ENCODE assay signal across 4 cellular contexts in the genomic region with DNA sequence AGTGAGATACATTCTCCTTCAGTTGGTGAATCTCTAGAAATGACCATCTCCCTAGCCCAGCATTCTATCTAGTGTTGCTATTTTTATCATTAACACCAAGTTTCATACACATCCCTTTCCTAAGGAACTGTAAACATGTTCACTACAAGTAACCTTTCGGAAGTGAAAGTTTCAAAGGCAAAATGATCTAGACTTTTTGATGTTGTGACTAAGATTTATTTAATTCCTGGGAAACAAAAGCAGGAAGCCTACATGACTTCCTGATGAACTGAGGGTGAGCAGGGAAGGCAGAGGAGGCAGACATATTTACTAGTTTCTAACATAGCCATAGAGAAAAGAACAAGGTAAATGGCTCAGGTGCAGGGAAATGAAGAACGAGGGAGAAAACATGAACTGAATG. TPM values are rescaled to one million over a fixed set of nuclear protein-coding genes. Genes with fewer than 3 reads are reported as not detected.
"Had no signal": no experiment of that assay in that cellular context is flagged by ENCODE, and none has a peak within 500 bp of the region (broad histone marks: within the 10 kb centered on the region; RNA-seq: fewer than 3 reads in every experiment).

No MANE protein-coding gene starts in this region.

RNA-seq across cellular contexts. Expression of gene RLN1, which starts 54.3 kb away (rescaled TPM):
- total RNA-seq: M059J, PC-3, Peyer's patch, SJSA1 had no signal
